Comparison of ENCODE assay signal across 1 cellular context in the genomic region with DNA sequence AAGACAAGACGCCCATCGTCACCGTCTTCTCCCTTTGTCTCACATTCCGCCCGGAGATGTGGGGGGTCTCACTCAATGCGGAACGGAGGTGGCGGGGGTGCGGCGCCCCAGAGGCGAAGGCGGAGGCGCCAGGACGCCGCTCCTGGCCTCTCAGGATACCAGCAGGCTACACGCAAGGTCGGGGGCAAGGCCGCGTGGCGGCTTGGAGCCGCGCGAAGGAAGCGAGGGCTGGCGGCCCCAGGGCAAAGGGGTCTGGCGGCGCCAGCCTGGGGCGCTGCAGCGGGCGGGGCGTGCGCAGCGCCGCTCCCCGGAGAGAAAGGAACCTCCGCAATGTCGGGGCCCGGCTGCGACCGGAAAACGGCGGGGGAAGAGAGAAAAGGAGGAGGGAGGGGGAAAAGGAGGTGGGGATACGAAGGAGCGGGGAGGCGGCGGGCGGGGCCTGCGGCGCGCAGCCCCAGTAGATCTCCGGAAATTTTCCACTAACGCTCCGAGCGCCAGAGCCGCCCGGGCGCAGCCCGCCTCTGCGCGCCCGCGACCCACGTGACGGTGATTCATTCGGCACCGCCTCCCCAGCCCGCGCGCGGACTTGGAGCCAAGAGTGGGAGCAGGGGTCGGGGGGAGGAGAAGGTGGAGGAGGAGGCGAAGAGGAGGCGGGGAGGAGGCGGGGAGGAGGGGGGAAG.
A peak's percentile ranks its signal among the peaks of the same experiment; 100 is the strongest.
TF ChIP-seq lines count a peak whose summit lies in the region.

No MANE protein-coding gene starts in this region.

TF ChIP-seq in HepG2, 621 proteins besides CTCF, POLR2A, EP300 and RAD21 (continued from another document and continues in another):
- TF ChIP-seq, protein P1, sequence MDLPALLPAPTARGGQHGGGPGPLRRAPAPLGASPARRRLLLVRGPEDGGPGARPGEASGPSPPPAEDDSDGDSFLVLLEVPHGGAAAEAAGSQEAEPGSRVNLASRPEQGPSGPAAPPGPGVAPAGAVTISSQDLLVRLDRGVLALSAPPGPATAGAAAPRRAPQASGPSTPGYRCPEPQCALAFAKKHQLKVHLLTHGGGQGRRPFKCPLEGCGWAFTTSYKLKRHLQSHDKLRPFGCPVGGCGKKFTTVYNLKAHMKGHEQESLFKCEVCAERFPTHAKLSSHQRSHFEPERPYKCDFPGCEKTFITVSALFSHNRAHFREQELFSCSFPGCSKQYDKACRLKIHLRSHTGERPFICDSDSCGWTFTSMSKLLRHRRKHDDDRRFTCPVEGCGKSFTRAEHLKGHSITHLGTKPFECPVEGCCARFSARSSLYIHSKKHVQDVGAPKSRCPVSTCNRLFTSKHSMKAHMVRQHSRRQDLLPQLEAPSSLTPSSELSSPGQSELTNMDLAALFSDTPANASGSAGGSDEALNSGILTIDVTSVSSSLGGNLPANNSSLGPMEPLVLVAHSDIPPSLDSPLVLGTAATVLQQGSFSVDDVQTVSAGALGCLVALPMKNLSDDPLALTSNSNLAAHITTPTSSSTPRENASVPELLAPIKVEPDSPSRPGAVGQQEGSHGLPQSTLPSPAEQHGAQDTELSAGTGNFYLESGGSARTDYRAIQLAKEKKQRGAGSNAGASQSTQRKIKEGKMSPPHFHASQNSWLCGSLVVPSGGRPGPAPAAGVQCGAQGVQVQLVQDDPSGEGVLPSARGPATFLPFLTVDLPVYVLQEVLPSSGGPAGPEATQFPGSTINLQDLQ (CRISPR knock-in tag; IDR thresholded peaks at IDR 0.05), result no peak
- TF ChIP-seq, protein P2, sequence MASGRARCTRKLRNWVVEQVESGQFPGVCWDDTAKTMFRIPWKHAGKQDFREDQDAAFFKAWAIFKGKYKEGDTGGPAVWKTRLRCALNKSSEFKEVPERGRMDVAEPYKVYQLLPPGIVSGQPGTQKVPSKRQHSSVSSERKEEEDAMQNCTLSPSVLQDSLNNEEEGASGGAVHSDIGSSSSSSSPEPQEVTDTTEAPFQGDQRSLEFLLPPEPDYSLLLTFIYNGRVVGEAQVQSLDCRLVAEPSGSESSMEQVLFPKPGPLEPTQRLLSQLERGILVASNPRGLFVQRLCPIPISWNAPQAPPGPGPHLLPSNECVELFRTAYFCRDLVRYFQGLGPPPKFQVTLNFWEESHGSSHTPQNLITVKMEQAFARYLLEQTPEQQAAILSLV (CRISPR knock-in tag; IDR thresholded peaks at IDR 0.05; ENCODE audit: borderline replicate concordance), result no peak
- TF ChIP-seq ZBTB42 (CRISPR knock-in tag; IDR thresholded peaks at IDR 0.05), result no peak
- no peak for TF ChIP-seq NR2F1 (CRISPR knock-in tag; IDR thresholded peaks at IDR 0.05)
- peak; percentile 21; the same call in 1 of the 2 replicates for TF ChIP-seq ZBTB38 (CRISPR knock-in tag; IDR thresholded peaks at IDR 0.05)
- TF ChIP-seq ZNF850 (CRISPR knock-in tag; conservative IDR thresholded peaks at IDR 0.05), result no peak
- 0 out of 2 replicates have a peak, but pooled peaks have one; percentile 49 for TF ChIP-seq NCOR1 (IDR thresholded peaks at IDR 0.05; ENCODE audit: borderline replicate concordance, low read length)
- TF ChIP-seq, protein P3, sequence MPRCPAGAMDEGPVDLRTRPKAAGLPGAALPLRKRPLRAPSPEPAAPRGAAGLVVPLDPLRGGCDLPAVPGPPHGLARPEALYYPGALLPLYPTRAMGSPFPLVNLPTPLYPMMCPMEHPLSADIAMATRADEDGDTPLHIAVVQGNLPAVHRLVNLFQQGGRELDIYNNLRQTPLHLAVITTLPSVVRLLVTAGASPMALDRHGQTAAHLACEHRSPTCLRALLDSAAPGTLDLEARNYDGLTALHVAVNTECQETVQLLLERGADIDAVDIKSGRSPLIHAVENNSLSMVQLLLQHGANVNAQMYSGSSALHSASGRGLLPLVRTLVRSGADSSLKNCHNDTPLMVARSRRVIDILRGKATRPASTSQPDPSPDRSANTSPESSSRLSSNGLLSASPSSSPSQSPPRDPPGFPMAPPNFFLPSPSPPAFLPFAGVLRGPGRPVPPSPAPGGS (CRISPR knock-in tag; IDR thresholded peaks at IDR 0.05), result peak; percentile 61; the same call in 1 of the 2 replicates
- no peak for TF ChIP-seq STAT5B (CRISPR knock-in tag; IDR thresholded peaks at IDR 0.05)
- TF ChIP-seq KDM4B (CRISPR knock-in tag; IDR thresholded peaks at IDR 0.05), result peak; percentile 22; the same call in 1 of the 2 replicates
- no peak for TF ChIP-seq HOXA9 (CRISPR knock-in tag; IDR thresholded peaks at IDR 0.05; ENCODE audit: borderline replicate concordance)
- TF ChIP-seq, protein P4, sequence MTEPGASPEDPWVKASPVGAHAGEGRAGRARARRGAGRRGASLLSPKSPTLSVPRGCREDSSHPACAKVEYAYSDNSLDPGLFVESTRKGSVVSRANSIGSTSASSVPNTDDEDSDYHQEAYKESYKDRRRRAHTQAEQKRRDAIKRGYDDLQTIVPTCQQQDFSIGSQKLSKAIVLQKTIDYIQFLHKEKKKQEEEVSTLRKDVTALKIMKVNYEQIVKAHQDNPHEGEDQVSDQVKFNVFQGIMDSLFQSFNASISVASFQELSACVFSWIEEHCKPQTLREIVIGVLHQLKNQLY (CRISPR knock-in tag; IDR thresholded peaks at IDR 0.05), result no peak; the same call in 1 of the 2 replicates
- peak; percentile 62; the same call in 1 of the 2 replicates for TF ChIP-seq ZNF451 (CRISPR knock-in tag; IDR thresholded peaks at IDR 0.05)
- TF ChIP-seq, protein P5, sequence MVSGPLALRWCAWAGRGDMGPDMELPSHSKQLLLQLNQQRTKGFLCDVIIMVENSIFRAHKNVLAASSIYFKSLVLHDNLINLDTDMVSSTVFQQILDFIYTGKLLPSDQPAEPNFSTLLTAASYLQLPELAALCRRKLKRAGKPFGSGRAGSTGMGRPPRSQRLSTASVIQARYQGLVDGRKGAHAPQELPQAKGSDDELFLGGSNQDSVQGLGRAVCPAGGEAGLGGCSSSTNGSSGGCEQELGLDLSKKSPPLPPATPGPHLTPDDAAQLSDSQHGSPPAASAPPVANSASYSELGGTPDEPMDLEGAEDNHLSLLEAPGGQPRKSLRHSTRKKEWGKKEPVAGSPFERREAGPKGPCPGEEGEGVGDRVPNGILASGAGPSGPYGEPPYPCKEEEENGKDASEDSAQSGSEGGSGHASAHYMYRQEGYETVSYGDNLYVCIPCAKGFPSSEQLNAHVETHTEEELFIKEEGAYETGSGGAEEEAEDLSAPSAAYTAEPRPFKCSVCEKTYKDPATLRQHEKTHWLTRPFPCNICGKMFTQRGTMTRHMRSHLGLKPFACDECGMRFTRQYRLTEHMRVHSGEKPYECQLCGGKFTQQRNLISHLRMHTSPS (CRISPR knock-in tag; IDR thresholded peaks at IDR 0.05; ENCODE audit: low read depth), result no peak
- TF ChIP-seq POLR2G (IDR thresholded peaks at IDR 0.05; ENCODE audit: low read depth, low read length), result peak; percentile 65
- TF ChIP-seq, protein P6, sequence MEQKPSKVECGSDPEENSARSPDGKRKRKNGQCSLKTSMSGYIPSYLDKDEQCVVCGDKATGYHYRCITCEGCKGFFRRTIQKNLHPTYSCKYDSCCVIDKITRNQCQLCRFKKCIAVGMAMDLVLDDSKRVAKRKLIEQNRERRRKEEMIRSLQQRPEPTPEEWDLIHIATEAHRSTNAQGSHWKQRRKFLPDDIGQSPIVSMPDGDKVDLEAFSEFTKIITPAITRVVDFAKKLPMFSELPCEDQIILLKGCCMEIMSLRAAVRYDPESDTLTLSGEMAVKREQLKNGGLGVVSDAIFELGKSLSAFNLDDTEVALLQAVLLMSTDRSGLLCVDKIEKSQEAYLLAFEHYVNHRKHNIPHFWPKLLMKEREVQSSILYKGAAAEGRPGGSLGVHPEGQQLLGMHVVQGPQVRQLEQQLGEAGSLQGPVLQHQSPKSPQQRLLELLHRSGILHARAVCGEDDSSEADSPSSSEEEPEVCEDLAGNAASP (CRISPR knock-in tag; IDR thresholded peaks at IDR 0.05; ENCODE audit: borderline replicate concordance), result no peak
- TF ChIP-seq, protein P7, sequence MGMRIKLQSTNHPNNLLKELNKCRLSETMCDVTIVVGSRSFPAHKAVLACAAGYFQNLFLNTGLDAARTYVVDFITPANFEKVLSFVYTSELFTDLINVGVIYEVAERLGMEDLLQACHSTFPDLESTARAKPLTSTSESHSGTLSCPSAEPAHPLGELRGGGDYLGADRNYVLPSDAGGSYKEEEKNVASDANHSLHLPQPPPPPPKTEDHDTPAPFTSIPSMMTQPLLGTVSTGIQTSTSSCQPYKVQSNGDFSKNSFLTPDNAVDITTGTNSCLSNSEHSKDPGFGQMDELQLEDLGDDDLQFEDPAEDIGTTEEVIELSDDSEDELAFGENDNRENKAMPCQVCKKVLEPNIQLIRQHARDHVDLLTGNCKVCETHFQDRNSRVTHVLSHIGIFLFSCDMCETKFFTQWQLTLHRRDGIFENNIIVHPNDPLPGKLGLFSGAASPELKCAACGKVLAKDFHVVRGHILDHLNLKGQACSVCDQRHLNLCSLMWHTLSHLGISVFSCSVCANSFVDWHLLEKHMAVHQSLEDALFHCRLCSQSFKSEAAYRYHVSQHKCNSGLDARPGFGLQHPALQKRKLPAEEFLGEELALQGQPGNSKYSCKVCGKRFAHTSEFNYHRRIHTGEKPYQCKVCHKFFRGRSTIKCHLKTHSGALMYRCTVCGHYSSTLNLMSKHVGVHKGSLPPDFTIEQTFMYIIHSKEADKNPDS (CRISPR knock-in tag; IDR thresholded peaks at IDR 0.05), result 0 out of 2 replicates have a peak, but pooled peaks have one; percentile 9
- no peak for TF ChIP-seq GATAD1 (CRISPR knock-in tag; IDR thresholded peaks at IDR 0.05)
- TF ChIP-seq, protein P8, sequence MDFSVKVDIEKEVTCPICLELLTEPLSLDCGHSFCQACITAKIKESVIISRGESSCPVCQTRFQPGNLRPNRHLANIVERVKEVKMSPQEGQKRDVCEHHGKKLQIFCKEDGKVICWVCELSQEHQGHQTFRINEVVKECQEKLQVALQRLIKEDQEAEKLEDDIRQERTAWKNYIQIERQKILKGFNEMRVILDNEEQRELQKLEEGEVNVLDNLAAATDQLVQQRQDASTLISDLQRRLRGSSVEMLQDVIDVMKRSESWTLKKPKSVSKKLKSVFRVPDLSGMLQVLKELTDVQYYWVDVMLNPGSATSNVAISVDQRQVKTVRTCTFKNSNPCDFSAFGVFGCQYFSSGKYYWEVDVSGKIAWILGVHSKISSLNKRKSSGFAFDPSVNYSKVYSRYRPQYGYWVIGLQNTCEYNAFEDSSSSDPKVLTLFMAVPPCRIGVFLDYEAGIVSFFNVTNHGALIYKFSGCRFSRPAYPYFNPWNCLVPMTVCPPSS (IDR thresholded peaks at IDR 0.05), result no peak
- TF ChIP-seq SOX13 (IDR thresholded peaks at IDR 0.05), result peak; percentile 26; the same call in 1 of the 2 replicates
- TF ChIP-seq SOX13 (CRISPR knock-in tag; conservative IDR thresholded peaks at IDR 0.05 in 1 of 2, IDR thresholded peaks at IDR 0.05 in 1 of 2), result peak in 1 of 2 experiments; percentile 63; a peak in 2 of 4 replicates
- TF ChIP-seq ZFX (CRISPR knock-in tag; IDR thresholded peaks at IDR 0.05; ENCODE audit: low read depth), result peak; percentile 71
- TF ChIP-seq PHF5A (CRISPR knock-in tag; IDR thresholded peaks at IDR 0.05; ENCODE audit: low read depth, unreplicated experiment), result no peak
- TF ChIP-seq STAG1 (CRISPR knock-in tag; IDR thresholded peaks at IDR 0.05), result no peak; the same call in none of the 2 replicates
- TF ChIP-seq RAD51 (IDR thresholded peaks at IDR 0.05; ENCODE audit: borderline replicate concordance), result peak; percentile 83
- no peak for TF ChIP-seq KLF9 (CRISPR knock-in tag; IDR thresholded peaks at IDR 0.05; ENCODE audit: low read depth)
- TF ChIP-seq ZNF3 (CRISPR knock-in tag; IDR thresholded peaks at IDR 0.05), result 0 out of 2 replicates have a peak, but pooled peaks have one; percentile 23
- peak; percentile 33 for TF ChIP-seq RBM39 (IDR thresholded peaks at IDR 0.05; ENCODE audit: low read depth, low read length, poor library complexity, severe bottlenecking)
- TF ChIP-seq, protein P9, sequence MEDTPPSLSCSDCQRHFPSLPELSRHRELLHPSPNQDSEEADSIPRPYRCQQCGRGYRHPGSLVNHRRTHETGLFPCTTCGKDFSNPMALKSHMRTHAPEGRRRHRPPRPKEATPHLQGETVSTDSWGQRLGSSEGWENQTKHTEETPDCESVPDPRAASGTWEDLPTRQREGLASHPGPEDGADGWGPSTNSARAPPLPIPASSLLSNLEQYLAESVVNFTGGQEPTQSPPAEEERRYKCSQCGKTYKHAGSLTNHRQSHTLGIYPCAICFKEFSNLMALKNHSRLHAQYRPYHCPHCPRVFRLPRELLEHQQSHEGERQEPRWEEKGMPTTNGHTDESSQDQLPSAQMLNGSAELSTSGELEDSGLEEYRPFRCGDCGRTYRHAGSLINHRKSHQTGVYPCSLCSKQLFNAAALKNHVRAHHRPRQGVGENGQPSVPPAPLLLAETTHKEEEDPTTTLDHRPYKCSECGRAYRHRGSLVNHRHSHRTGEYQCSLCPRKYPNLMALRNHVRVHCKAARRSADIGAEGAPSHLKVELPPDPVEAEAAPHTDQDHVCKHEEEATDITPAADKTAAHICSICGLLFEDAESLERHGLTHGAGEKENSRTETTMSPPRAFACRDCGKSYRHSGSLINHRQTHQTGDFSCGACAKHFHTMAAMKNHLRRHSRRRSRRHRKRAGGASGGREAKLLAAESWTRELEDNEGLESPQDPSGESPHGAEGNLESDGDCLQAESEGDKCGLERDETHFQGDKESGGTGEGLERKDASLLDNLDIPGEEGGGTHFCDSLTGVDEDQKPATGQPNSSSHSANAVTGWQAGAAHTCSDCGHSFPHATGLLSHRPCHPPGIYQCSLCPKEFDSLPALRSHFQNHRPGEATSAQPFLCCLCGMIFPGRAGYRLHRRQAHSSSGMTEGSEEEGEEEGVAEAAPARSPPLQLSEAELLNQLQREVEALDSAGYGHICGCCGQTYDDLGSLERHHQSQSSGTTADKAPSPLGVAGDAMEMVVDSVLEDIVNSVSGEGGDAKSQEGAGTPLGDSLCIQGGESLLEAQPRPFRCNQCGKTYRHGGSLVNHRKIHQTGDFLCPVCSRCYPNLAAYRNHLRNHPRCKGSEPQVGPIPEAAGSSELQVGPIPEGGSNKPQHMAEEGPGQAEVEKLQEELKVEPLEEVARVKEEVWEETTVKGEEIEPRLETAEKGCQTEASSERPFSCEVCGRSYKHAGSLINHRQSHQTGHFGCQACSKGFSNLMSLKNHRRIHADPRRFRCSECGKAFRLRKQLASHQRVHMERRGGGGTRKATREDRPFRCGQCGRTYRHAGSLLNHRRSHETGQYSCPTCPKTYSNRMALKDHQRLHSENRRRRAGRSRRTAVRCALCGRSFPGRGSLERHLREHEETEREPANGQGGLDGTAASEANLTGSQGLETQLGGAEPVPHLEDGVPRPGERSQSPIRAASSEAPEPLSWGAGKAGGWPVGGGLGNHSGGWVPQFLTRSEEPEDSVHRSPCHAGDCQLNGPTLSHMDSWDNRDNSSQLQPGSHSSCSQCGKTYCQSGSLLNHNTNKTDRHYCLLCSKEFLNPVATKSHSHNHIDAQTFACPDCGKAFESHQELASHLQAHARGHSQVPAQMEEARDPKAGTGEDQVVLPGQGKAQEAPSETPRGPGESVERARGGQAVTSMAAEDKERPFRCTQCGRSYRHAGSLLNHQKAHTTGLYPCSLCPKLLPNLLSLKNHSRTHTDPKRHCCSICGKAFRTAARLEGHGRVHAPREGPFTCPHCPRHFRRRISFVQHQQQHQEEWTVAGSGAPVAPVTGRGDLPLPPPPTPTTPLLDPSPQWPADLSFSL (CRISPR knock-in tag; IDR thresholded peaks at IDR 0.05), result peak; percentile 6; the same call in 1 of the 2 replicates
- TF ChIP-seq, protein P10, sequence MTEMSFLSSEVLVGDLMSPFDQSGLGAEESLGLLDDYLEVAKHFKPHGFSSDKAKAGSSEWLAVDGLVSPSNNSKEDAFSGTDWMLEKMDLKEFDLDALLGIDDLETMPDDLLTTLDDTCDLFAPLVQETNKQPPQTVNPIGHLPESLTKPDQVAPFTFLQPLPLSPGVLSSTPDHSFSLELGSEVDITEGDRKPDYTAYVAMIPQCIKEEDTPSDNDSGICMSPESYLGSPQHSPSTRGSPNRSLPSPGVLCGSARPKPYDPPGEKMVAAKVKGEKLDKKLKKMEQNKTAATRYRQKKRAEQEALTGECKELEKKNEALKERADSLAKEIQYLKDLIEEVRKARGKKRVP (CRISPR knock-in tag; IDR thresholded peaks at IDR 0.05), result peak in 1 of 2 experiments; percentile 53; a peak in 1 of 4 replicates
- TF ChIP-seq ZNF773 (CRISPR knock-in tag; IDR thresholded peaks at IDR 0.05; ENCODE audit: borderline replicate concordance), result no peak; the same call in 1 of the 2 replicates
- TF ChIP-seq ZIK1 (CRISPR knock-in tag; IDR thresholded peaks at IDR 0.05; ENCODE audit: borderline replicate concordance, low read depth), result no peak
- no peak for TF ChIP-seq DMAP1 (CRISPR knock-in tag; IDR thresholded peaks at IDR 0.05)
- TF ChIP-seq MAFG (CRISPR knock-in tag; IDR thresholded peaks at IDR 0.05), result no peak
